ENCODE assay signal across 1 cellular context in the genomic region with DNA sequence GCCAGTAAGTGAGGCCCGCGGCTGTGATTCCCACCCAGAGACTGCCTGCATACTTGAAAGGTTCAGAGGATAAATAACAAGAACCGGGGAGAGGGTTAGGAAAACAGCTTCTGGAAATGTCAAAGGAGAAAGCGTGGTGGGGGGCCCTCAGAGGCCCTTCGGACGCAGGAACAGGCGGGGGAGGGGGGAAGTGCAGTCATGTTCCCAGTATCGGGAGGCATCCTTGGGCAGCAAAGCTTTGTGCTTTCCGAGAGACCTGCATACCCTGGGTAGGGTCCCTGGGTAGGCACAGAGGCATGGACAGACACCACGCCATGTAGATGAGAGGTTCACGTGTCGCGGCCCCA.
TF ChIP-seq lines count a peak whose summit lies in the region.

No MANE protein-coding gene starts in this region.

TF ChIP-seq in WTC11, 78 proteins besides CTCF, POLR2A, EP300 and RAD21 (continued from another document):
- TF ChIP-seq, protein P1, sequence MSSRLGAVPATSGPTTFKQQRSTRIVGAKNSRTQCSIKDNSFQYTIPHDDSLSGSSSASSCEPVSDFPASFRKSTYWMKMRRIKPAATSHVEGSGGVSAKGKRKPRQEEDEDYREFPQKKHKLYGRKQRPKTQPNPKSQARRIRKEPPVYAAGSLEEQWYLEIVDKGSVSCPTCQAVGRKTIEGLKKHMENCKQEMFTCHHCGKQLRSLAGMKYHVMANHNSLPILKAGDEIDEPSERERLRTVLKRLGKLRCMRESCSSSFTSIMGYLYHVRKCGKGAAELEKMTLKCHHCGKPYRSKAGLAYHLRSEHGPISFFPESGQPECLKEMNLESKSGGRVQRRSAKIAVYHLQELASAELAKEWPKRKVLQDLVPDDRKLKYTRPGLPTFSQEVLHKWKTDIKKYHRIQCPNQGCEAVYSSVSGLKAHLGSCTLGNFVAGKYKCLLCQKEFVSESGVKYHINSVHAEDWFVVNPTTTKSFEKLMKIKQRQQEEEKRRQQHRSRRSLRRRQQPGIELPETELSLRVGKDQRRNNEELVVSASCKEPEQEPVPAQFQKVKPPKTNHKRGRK (CRISPR knock-in tag; IDR thresholded peaks at IDR 0.05; ENCODE audit: borderline replicate concordance): no peak
- TF ChIP-seq IRF2 (CRISPR knock-in tag; IDR thresholded peaks at IDR 0.05; ENCODE audit: borderline replicate concordance, low read depth): no peak
- no peak for TF ChIP-seq KAT7 (CRISPR knock-in tag; IDR thresholded peaks at IDR 0.05; ENCODE audit: borderline replicate concordance)
